In the genomic region with DNA sequence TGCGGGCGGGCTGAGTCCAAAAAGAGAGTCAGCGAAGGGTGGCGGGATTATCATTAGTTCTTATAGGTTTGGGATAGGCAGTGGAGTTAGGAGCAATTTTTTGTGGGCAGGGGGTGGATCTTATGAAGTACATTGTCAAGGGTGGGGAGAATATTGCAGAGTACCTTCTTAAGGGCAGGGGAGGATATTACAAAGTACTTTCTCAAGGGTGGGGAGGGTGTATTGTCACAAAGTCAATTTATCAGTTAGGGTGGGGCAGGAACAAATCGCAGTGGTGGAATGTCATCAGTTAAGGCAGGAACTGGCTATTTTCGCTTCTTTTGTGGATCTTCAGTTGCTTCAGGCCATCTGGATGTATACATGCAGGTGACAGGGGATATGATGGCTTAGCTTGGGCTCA, we compare ENCODE assay signal across 7 cellular contexts. TPM values are rescaled to one million over a fixed set of nuclear protein-coding genes. Genes with fewer than 3 reads are reported as not detected.
DNase-seq lines count a peak whose midpoint lies in the region; ATAC-seq and TF ChIP-seq lines count a peak whose summit lies in the region.
"Not testable (repeated sequence)": the region's sequence is repeated elsewhere in the genome, so short reads cannot be mapped to it uniquely, and the experiment has no call there.
"Had no signal": no experiment of that assay in that cellular context is flagged by ENCODE, and none has a peak within 500 bp of the region (broad histone marks: within the 10 kb centered on the region; RNA-seq: fewer than 3 reads in every experiment).

No MANE protein-coding gene starts in this region.

- H3K14ac ChIP-seq in H9 (ENCODE audit: insufficient read depth, low read length), result not testable (repeated sequence)

- POLR2A ChIA-PET in WTC11 (lab: Charles Lee), result not testable (repeated sequence)

- not testable (repeated sequence) for DNase-seq in H9; WTC11 (ENCODE audit: low spot score); chondrocyte (ENCODE audit: low spot score); type B pancreatic cell (ENCODE audit: extremely low spot score, unreplicated experiment)

- H3T11ph ChIP-seq in H9 (ENCODE audit: low read length), result not testable (repeated sequence)

- H3K4me1 ChIP-seq in H9 (ENCODE audit: insufficient read depth, low read length), result not testable (repeated sequence)
- peaks cover 63% of the 10 kb centered on the region for H3K4me1 ChIP-seq in HUES48 (ENCODE audit: control insufficient read depth, insufficient read depth, low read length)
- peaks cover 58% of the 10 kb centered on the region for H3K4me1 ChIP-seq in iPS-20b (ENCODE audit: insufficient read depth, low read length)

- H3K79me1 ChIP-seq in H9 (ENCODE audit: insufficient read depth, low read depth, low read length, poor library complexity, severe bottlenecking), result not testable (repeated sequence)

- CTCF ChIA-PET in WTC11 (lab: Charles Lee), result interaction anchor here (2.8 to 3.7 kb wide), 3 partner anchors 10 to 97 kb away, joined by 12 to 22 read pairs (median 16); no protein-coding TSS in a partner anchor

- H3K36me3 Mint-ChIP-seq in H9 (ENCODE audit: insufficient read depth in 1 of 3, low read depth in 3 of 3), result peaks cover 6 to 19% (median 11%) of the 10 kb centered on the region in 3 experiments
- H3K36me3 Mint-ChIP-seq in WTC11; chondrocyte (ENCODE audit: low read depth): not testable (repeated sequence)
- H3K36me3 Mint-ChIP-seq in type B pancreatic cell, result peaks cover 37% of the 10 kb centered on the region

- not testable (repeated sequence) for TF ChIP-seq CTCF in H9 (conservative IDR thresholded peaks at IDR 0.05); WTC11 (IDR thresholded peaks at IDR 0.05); chondrocyte (IDR thresholded peaks at IDR 0.05); type B pancreatic cell (conservative IDR thresholded peaks at IDR 0.05)

- not testable (repeated sequence) for H3K9me3 Mint-ChIP-seq in H9; WTC11; chondrocyte (ENCODE audit: low read depth); type B pancreatic cell

- not testable (repeated sequence) for H3K4ac ChIP-seq in H9 (ENCODE audit: low read depth, low read length)

- not testable (repeated sequence) for H3K27me3 Mint-ChIP-seq in H9 (ENCODE audit: low read depth); WTC11 (ENCODE audit: low read depth); chondrocyte (ENCODE audit: low read depth); type B pancreatic cell

- not testable (repeated sequence) for H3K79me2 ChIP-seq in H9 (ENCODE audit: insufficient read depth, low read length)

- H3K9me3 ChIP-seq in H9 (ENCODE audit: control insufficient read depth, low read depth, low read length); HUES48 (ENCODE audit: control insufficient read depth, insufficient read depth, low read length); iPS-20b (ENCODE audit: insufficient read depth, low read depth, low read length): not testable (repeated sequence)

- H4K91ac ChIP-seq in H9 (ENCODE audit: insufficient read length, low read depth, low read length), result not testable (repeated sequence)

- H3K4me2 ChIP-seq in H9 (ENCODE audit: insufficient read depth, insufficient read length, low read length), result not testable (repeated sequence)

- not testable (repeated sequence) for H4K20me1 ChIP-seq in H9 (ENCODE audit: control insufficient read depth, insufficient read depth, insufficient read length)

- H3K4me1 Mint-ChIP-seq in H9 (peaks cover 71 to 89% of the 10 kb centered on the region in 2 experiments), WTC11 (peaks cover 91% of the 10 kb centered on the region), chondrocyte (ENCODE audit: low read depth) (peaks cover 56% of the 10 kb centered on the region), type B pancreatic cell (ENCODE audit: unreplicated experiment) (peaks cover 32% of the 10 kb centered on the region)

- not testable (repeated sequence) for H4K5ac ChIP-seq in H9 (ENCODE audit: insufficient read length, low read depth, low read length)

- H3K27ac Mint-ChIP-seq in H9 (peak overlapping the region; percentile 84 to 98 (median 85)), WTC11 (peak overlapping the region; percentile 98), chondrocyte (ENCODE audit: unreplicated experiment) (peak overlapping the region; percentile 62), type B pancreatic cell (peak overlapping the region; percentile 100)

- ATAC-seq in WTC11, result not testable (repeated sequence)

- not testable (repeated sequence) for H3K27ac ChIP-seq in H9 (ENCODE audit: insufficient read length, low read depth, low read length)
- peak overlapping the region; percentile 91 for H3K27ac ChIP-seq in HUES48 (ENCODE audit: low read depth, low read length)
- H3K27ac ChIP-seq in iPS-20b (ENCODE audit: low read length), result peak overlapping the region; percentile 75

- H3K27me3 ChIP-seq in H9 (ENCODE audit: insufficient read depth, low read length); HUES48 (ENCODE audit: control insufficient read depth, insufficient read depth, low read length); iPS-20b (ENCODE audit: insufficient read depth, low read length): not testable (repeated sequence)

- not testable (repeated sequence) for H3K18ac ChIP-seq in H9 (ENCODE audit: insufficient read length, low read depth, low read length)

- not testable (repeated sequence) for H3K56ac ChIP-seq in H9 (ENCODE audit: insufficient read length, low read depth, low read length)

- H2AK5ac ChIP-seq in H9 (ENCODE audit: insufficient read length, low read length), result not testable (repeated sequence)

- H2BK120ac ChIP-seq in H9 (ENCODE audit: low read depth, low read length, poor library complexity, severe bottlenecking), result not testable (repeated sequence)

- H3K23ac ChIP-seq in H9 (ENCODE audit: insufficient read length, low read depth, low read length), result not testable (repeated sequence)

- not testable (repeated sequence) for H2AFZ ChIP-seq in H9 (ENCODE audit: low read length)

- H2BK15ac ChIP-seq in H9 (ENCODE audit: low read depth, low read length), result not testable (repeated sequence)

- not testable (repeated sequence) for H3K23me2 ChIP-seq in H9 (ENCODE audit: insufficient read length, low read depth, low read length, poor library complexity, severe bottlenecking)

- not testable (repeated sequence) for H2BK12ac ChIP-seq in H9 (ENCODE audit: insufficient read length, low read depth, low read length)

- H3K4me3 Mint-ChIP-seq in H9 (peak overlapping the region; percentile 33 to 62), WTC11 (peak overlapping the region; percentile 63), type B pancreatic cell (peak overlapping the region; percentile 72)
- not testable (repeated sequence) for H3K4me3 Mint-ChIP-seq in chondrocyte (ENCODE audit: unreplicated experiment)

- not testable (repeated sequence) for H2BK5ac ChIP-seq in H9 (ENCODE audit: insufficient read length, low read length)

- not testable (repeated sequence) for H2BK20ac ChIP-seq in H9 (ENCODE audit: low read depth, low read length, poor library complexity, severe bottlenecking)

- not testable (repeated sequence) for H3K4me3 ChIP-seq in HUES48 (ENCODE audit: low read depth, low read length)
- 0 out of 2 replicates have a peak overlapping the region, but pooled peaks have one; percentile 10 for H3K4me3 ChIP-seq in iPS-20b (ENCODE audit: low read length)

- H3K36me3 ChIP-seq in HUES48 (ENCODE audit: control insufficient read depth, insufficient read depth, low read length), result not testable (repeated sequence)
- H3K36me3 ChIP-seq in iPS-20b (ENCODE audit: insufficient read depth, low read depth, low read length), result peaks cover 10% of the 10 kb centered on the region

- not testable (repeated sequence) for H3K9ac ChIP-seq in H9 (ENCODE audit: extremely low read depth, insufficient read length, low read length); HUES48 (ENCODE audit: low read depth, low read length)
- H3K9ac ChIP-seq in iPS-20b (ENCODE audit: low read depth, low read length), result peak overlapping the region; percentile 49; the same call in 1 of the 2 replicates

- no CpG with 5 or more reads among the region's 6 CpGs for WGBS in H9 (ENCODE audit: extremely low coverage, insufficient read length, low lambda C conversion rate)

- H4K8ac ChIP-seq in H9 (replicated peaks; ENCODE audit: insufficient read length, low read depth, low read length), result not testable (repeated sequence)

RNA-seq across cellular contexts. Expression of gene LRRTM2, which starts 40.3 kb away (rescaled TPM):
- total RNA-seq in H9 (2021), result not detected in 2 replicates
- not detected in 3 replicates for total RNA-seq in WTC11 (2021)
- 0.19 TPM in 1 of 3 replicates, not detected in the others for total RNA-seq in chondrocyte
- total RNA-seq in type B pancreatic cell (ENCODE audit: low replicate concordance), result 4.6 TPM in 1 of 2 replicates, not detected in the other
- total RNA-seq: CD8-positive, alpha-beta memory T cell had no signal
